Comparison of ENCODE assay signal across 30 cellular contexts in the genomic region with DNA sequence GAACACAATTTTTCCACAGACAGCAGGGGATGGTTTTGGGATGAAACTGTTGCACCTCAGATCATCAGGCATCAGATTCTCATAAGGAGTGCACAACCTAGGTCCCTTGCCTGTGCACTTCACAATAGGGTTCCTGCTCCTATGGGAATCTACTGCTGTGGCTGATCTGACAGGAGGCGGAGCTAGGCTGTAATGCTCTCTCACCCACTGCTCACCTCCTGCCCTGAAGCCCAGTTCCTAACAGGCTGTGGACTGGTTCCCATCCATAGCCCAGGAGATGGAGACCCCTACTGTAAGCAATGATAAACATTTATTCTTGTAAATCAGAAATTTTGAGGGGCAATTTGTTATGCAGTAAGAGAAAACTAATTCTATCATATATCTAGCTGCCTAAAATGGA.
"Had no signal": no experiment of that assay in that cellular context is flagged by ENCODE, and none has a peak within 500 bp of the region (broad histone marks: within the 10 kb centered on the region; RNA-seq: fewer than 3 reads in every experiment).

No MANE protein-coding gene starts in this region.

- H3K4me1 ChIP-seq: breast epithelium, esophagus muscularis mucosa, foreskin keratinocyte, heart left ventricle, sigmoid colon, uterus had no signal

- H3K27ac ChIP-seq: breast epithelium, esophagus muscularis mucosa, foreskin keratinocyte, heart left ventricle, ovary, sigmoid colon, thoracic aorta, uterus had no signal

- H3K27ac Mint-ChIP-seq: activated CD8-positive, alpha-beta memory T cell treated with anti-CD3 and anti-CD28 coated beads, Interleukin-2, amount 10 ng/mL, durations not matched to agents 7 days and 5 days; activated CD8-positive, alpha-beta T cell treated with anti-CD3 and anti-CD28 coated beads, Interleukin-2, amount 10 ng/mL, durations not matched to agents 7 days and 5 days; activated naive CD4-positive, alpha-beta T cell treated with anti-CD3 and anti-CD28 coated beads, Interleukin-2, amount 50 U/mL, for 72 hours; activated T-cell treated with anti-CD3 and anti-CD28 coated beads, Interleukin-2, amount 50 U/mL, for 72 hours; dendritic cell treated with granulocyte-macrophage colony-stimulating factor and Interleukin-4, amounts not matched to agents 40 ng/mL and 50 ng/mL, for 4 days; naive B cell; nephron progenitor cell; progenitor cell of endocrine pancreas; stimulated activated effector memory CD8-positive, alpha-beta T cell treated with anti-CD3 and anti-CD28 coated beads, Interleukin-12 subunit alpha, Interleukin-12 subunit beta, amount 100 ng/mL, for 72 hours; stimulated activated naive CD8-positive, alpha-beta T cell treated with anti-CD3 and anti-CD28 coated beads, Interleukin-15, Interleukin-2, amounts not matched to agents 100 ng/mL and 50 ng/mL, for 24 hours; T-helper 17 cell had no signal

- H3K27me3 ChIP-seq: breast epithelium, esophagus muscularis mucosa, foreskin keratinocyte, heart left ventricle, ovary, sigmoid colon, uterus had no signal

- H3K36me3 Mint-ChIP-seq: activated CD8-positive, alpha-beta memory T cell treated with anti-CD3 and anti-CD28 coated beads, Interleukin-2, amount 10 ng/mL, durations not matched to agents 7 days and 5 days; activated naive CD4-positive, alpha-beta T cell treated with anti-CD3 and anti-CD28 coated beads, Interleukin-2, amount 50 U/mL, for 72 hours; naive B cell; stimulated activated effector memory CD8-positive, alpha-beta T cell treated with anti-CD3 and anti-CD28 coated beads, Interleukin-12 subunit alpha, Interleukin-12 subunit beta, amount 100 ng/mL, for 72 hours had no signal

- H3K4me1 Mint-ChIP-seq: activated CD8-positive, alpha-beta memory T cell treated with anti-CD3 and anti-CD28 coated beads, Interleukin-2, amount 10 ng/mL, durations not matched to agents 7 days and 5 days; naive B cell; nephron progenitor cell; stimulated activated effector memory CD8-positive, alpha-beta T cell treated with anti-CD3 and anti-CD28 coated beads, Interleukin-12 subunit alpha, Interleukin-12 subunit beta, amount 100 ng/mL, for 72 hours; T-helper 17 cell had no signal

- ATAC-seq: activated CD8-positive, alpha-beta memory T cell treated with anti-CD3 and anti-CD28 coated beads, Interleukin-2, amount 10 ng/mL, durations not matched to agents 7 days and 5 days; activated CD8-positive, alpha-beta T cell treated with anti-CD3 and anti-CD28 coated beads, Interleukin-2, amount 10 ng/mL, durations not matched to agents 7 days and 5 days; activated naive CD4-positive, alpha-beta T cell treated with anti-CD3 and anti-CD28 coated beads, Interleukin-2, amount 50 U/mL, for 72 hours; activated T-cell treated with anti-CD3 and anti-CD28 coated beads, Interleukin-2, amount 50 U/mL, for 72 hours; foreskin keratinocyte; heart left ventricle; left cardiac atrium; left ventricle myocardium superior; stimulated activated effector memory CD8-positive, alpha-beta T cell treated with anti-CD3 and anti-CD28 coated beads, Interleukin-12 subunit alpha, Interleukin-12 subunit beta, amount 100 ng/mL, for 72 hours; T-helper 17 cell had no signal

- FAIRE-seq: keratinocyte, small intestine had no signal

- H3K36me3 ChIP-seq: breast epithelium, esophagus muscularis mucosa, heart left ventricle, ovary, sigmoid colon, thoracic aorta, uterus had no signal

- H3K4me3 ChIP-seq: breast epithelium, esophagus muscularis mucosa, heart left ventricle, ovary, sigmoid colon, thoracic aorta, uterus had no signal

- H3K27me3 Mint-ChIP-seq: activated CD8-positive, alpha-beta memory T cell treated with anti-CD3 and anti-CD28 coated beads, Interleukin-2, amount 10 ng/mL, durations not matched to agents 7 days and 5 days; dendritic cell treated with granulocyte-macrophage colony-stimulating factor and Interleukin-4, amounts not matched to agents 40 ng/mL and 50 ng/mL, for 4 days; naive B cell; progenitor cell of endocrine pancreas; stimulated activated naive CD8-positive, alpha-beta T cell treated with anti-CD3 and anti-CD28 coated beads, Interleukin-15, Interleukin-2, amounts not matched to agents 100 ng/mL and 50 ng/mL, for 24 hours; T-helper 17 cell had no signal

- H3K9me3 ChIP-seq: breast epithelium, esophagus muscularis mucosa, heart left ventricle, ovary, sigmoid colon, thoracic aorta had no signal

- DNase-seq: activated CD4-positive, alpha-beta T cell treated with anti-CD3 and anti-CD28 coated beads for 1 hour; activated CD4-positive, alpha-beta T cell treated with anti-CD3 and anti-CD28 coated beads, Interleukin-2, amount 50 U/mL, for 1 hour; activated CD8-positive, alpha-beta memory T cell treated with anti-CD3 and anti-CD28 coated beads, Interleukin-2, amount 10 ng/mL, durations not matched to agents 7 days and 5 days; activated CD8-positive, alpha-beta T cell treated with anti-CD3 and anti-CD28 coated beads, Interleukin-2, amount 10 ng/mL, durations not matched to agents 7 days and 5 days; activated naive CD4-positive, alpha-beta T cell; activated T-cell treated with anti-CD3 and anti-CD28 coated beads, Interleukin-2, amount 50 U/mL, for 72 hours; central memory CD4-positive, alpha-beta T cell; foreskin keratinocyte; heart left ventricle; left cardiac atrium; left ventricle myocardium superior; naive B cell; nephron progenitor cell; ovary; sigmoid colon; small intestine; stimulated activated CD4-positive, alpha-beta T cell treated with anti-CD3 and anti-CD28 coated beads, Interleukin-4, amount 100 ng/mL, for 24 hours; T-helper 17 cell; T1000; trophoblast cell; uterus had no signal

- H3K9me3 Mint-ChIP-seq: activated T-cell treated with anti-CD3 and anti-CD28 coated beads, Interleukin-2, amount 50 U/mL, for 72 hours; dendritic cell treated with granulocyte-macrophage colony-stimulating factor and Interleukin-4, amounts not matched to agents 40 ng/mL and 50 ng/mL, for 4 days; naive B cell; nephron progenitor cell; stimulated activated effector memory CD8-positive, alpha-beta T cell treated with anti-CD3 and anti-CD28 coated beads, Interleukin-12 subunit alpha, Interleukin-12 subunit beta, amount 100 ng/mL, for 72 hours had no signal

- H3K4me3 Mint-ChIP-seq: activated CD8-positive, alpha-beta memory T cell treated with anti-CD3 and anti-CD28 coated beads, Interleukin-2, amount 10 ng/mL, durations not matched to agents 7 days and 5 days; activated CD8-positive, alpha-beta T cell treated with anti-CD3 and anti-CD28 coated beads, Interleukin-2, amount 10 ng/mL, durations not matched to agents 7 days and 5 days; activated T-cell treated with anti-CD3 and anti-CD28 coated beads, Interleukin-2, amount 50 U/mL, for 72 hours; dendritic cell treated with granulocyte-macrophage colony-stimulating factor and Interleukin-4, amounts not matched to agents 40 ng/mL and 50 ng/mL, for 4 days; naive B cell; nephron progenitor cell; stimulated activated effector memory CD8-positive, alpha-beta T cell treated with anti-CD3 and anti-CD28 coated beads, Interleukin-12 subunit alpha, Interleukin-12 subunit beta, amount 100 ng/mL, for 72 hours; stimulated activated naive CD8-positive, alpha-beta T cell treated with anti-CD3 and anti-CD28 coated beads, Interleukin-15, Interleukin-2, amounts not matched to agents 100 ng/mL and 50 ng/mL, for 24 hours; T-helper 17 cell had no signal
